8 cellular contexts compared by ENCODE assay signal in genomic region chr3:120448707-120449650, GRCh38. TPM values are rescaled to one million over a fixed set of nuclear protein-coding genes. Genes with fewer than 3 reads are reported as not detected.
A peak's percentile ranks its signal among the peaks of the same experiment; 100 is the strongest.
DNase-seq lines count a peak whose midpoint lies in the region; ATAC-seq and TF ChIP-seq lines count a peak whose summit lies in the region.

No MANE protein-coding gene starts in this region.

- no peak overlapping the region for H4K8ac ChIP-seq in neuronal stem cell (ENCODE audit: low read depth, low read length)

- no peak overlapping the region for H2BK120ac ChIP-seq in neuronal stem cell (ENCODE audit: low read depth, low read length)

- no peak overlapping the region for H3K27ac Mint-ChIP-seq in activated CD4-positive, alpha-beta T cell treated with anti-CD3 and anti-CD28 coated beads for 36 hours
- no peak overlapping the region for H3K27ac Mint-ChIP-seq in activated CD4-positive, alpha-beta T cell treated with anti-CD3 and anti-CD28 coated beads, Interleukin-2, amount 10 ng/mL, durations not matched to agents 7 days and 5 days

- no peaks in the 10 kb centered on the region for H3K36me3 Mint-ChIP-seq in activated CD4-positive, alpha-beta T cell treated with anti-CD3 and anti-CD28 coated beads for 36 hours (ENCODE audit: low read depth)
- peaks cover 1% of the 10 kb centered on the region for H3K36me3 Mint-ChIP-seq in activated CD4-positive, alpha-beta T cell treated with anti-CD3 and anti-CD28 coated beads, Interleukin-2, amount 10 ng/mL, durations not matched to agents 7 days and 5 days (ENCODE audit: low read depth)

- H3K9ac ChIP-seq in BLaER1 = no peak overlapping the region
- no peak overlapping the region for H3K9ac ChIP-seq in neuronal stem cell (ENCODE audit: low read depth, low read length, poor library complexity)

- H3K4me3 ChIP-seq in BLaER1 (peak overlapping the region; percentile 92; the same call in 1 of the 2 replicates), SJCRH30 (peak overlapping the region; percentile 93), fibroblast of the aortic adventitia (ENCODE audit: low read depth, low read length) (peak overlapping the region; percentile 85), neuronal stem cell (ENCODE audit: low read length in 2 of 2) (peak overlapping the region; percentile 21 to 66)

- no peak overlapping the region for H2AK5ac ChIP-seq in neuronal stem cell (ENCODE audit: low read depth, low read length)

- H3K27ac ChIP-seq in BLaER1 (no peak overlapping the region), SJCRH30 (peak overlapping the region; percentile 52; the same call in 1 of the 2 replicates), neuronal stem cell (replicated peaks; ENCODE audit: low read length) (no peak overlapping the region)

- no peak overlapping the region for H3K18ac ChIP-seq in neuronal stem cell (ENCODE audit: low read length)

- CTCF ChIA-PET in activated CD4-positive, alpha-beta T cell treated with anti-CD3 and anti-CD28 coated beads for 36 hours (lab: Charles Lee) = interaction anchor here (1.5 kb wide), 1 partner anchor 31 kb away, joined by 4 read pairs; no protein-coding TSS in a partner anchor
- CTCF ChIA-PET in activated CD4-positive, alpha-beta T cell treated with anti-CD3 and anti-CD28 coated beads, Interleukin-2, amount 10 ng/mL, durations not matched to agents 7 days and 5 days (lab: Charles Lee) = no interaction called here

- H4K91ac ChIP-seq in neuronal stem cell (ENCODE audit: low read depth, low read length, poor library complexity) = no peak overlapping the region

- no peak for ATAC-seq in activated CD4-positive, alpha-beta T cell treated with anti-CD3 and anti-CD28 coated beads for 36 hours

- peaks cover 5% of the 10 kb centered on the region for H3K4me1 Mint-ChIP-seq in activated CD4-positive, alpha-beta T cell treated with anti-CD3 and anti-CD28 coated beads for 36 hours
- H3K4me1 Mint-ChIP-seq in activated CD4-positive, alpha-beta T cell treated with anti-CD3 and anti-CD28 coated beads, Interleukin-2, amount 10 ng/mL, durations not matched to agents 7 days and 5 days = peaks cover 10% of the 10 kb centered on the region

- H3K36me3 ChIP-seq in BLaER1 (0 out of 2 replicates have a peak, but pooled peaks cover 3% of the 10 kb centered on the region), SJCRH30 (no peaks in the 10 kb centered on the region; the same call in 1 of the 2 replicates), neuronal stem cell (replicated peaks in 1 of 2; ENCODE audit: control insufficient read depth in 2 of 2, insufficient read depth in 2 of 2, low read length in 2 of 2) (peaks cover 3% of the 10 kb centered on the region in 2 donors)

- POLR2A ChIA-PET in activated CD4-positive, alpha-beta T cell treated with anti-CD3 and anti-CD28 coated beads for 36 hours (lab: Charles Lee) = no interaction called here
- POLR2A ChIA-PET in activated CD4-positive, alpha-beta T cell treated with anti-CD3 and anti-CD28 coated beads, Interleukin-2, amount 10 ng/mL, durations not matched to agents 7 days and 5 days (lab: Charles Lee) = no interaction called here

- no peak overlapping the region for H3K14ac ChIP-seq in neuronal stem cell (ENCODE audit: low read length)

- no peak overlapping the region for H2AFZ ChIP-seq in neuronal stem cell (ENCODE audit: low read length)

- H3K9me3 ChIP-seq in BLaER1 (no peaks in the 10 kb centered on the region), SJCRH30 (replicated peaks) (no peaks in the 10 kb centered on the region), neuronal stem cell (replicated peaks in 1 of 2; ENCODE audit: control insufficient read depth in 2 of 2, insufficient read depth in 1 of 2, low read depth in 1 of 2, low read length in 2 of 2) (no peaks in the 10 kb centered on the region)

- no peak overlapping the region for H3K23ac ChIP-seq in neuronal stem cell (ENCODE audit: low read depth, low read length, poor library complexity)

- intact Hi-C loops in activated CD4-positive, alpha-beta T cell treated with anti-CD3 and anti-CD28 coated beads for 36 hours (cut with DNase I, micrococcal nuclease) = no loop called here

- H2BK12ac ChIP-seq in neuronal stem cell (ENCODE audit: low read length) = no peak overlapping the region

- no peak overlapping the region for H3K4ac ChIP-seq in neuronal stem cell (ENCODE audit: low read length)

- H3K9me3 Mint-ChIP-seq in activated CD4-positive, alpha-beta T cell treated with anti-CD3 and anti-CD28 coated beads for 36 hours (ENCODE audit: low read depth) = no peaks in the 10 kb centered on the region
- H3K9me3 Mint-ChIP-seq in activated CD4-positive, alpha-beta T cell treated with anti-CD3 and anti-CD28 coated beads, Interleukin-2, amount 10 ng/mL, durations not matched to agents 7 days and 5 days = peaks cover 2% of the 10 kb centered on the region

- no CpG with 5 or more reads among the region's 8 CpGs for WGBS in neuronal stem cell (ENCODE audit: extremely low coverage in 2 of 2, insufficient read length in 2 of 2, insufficient replicate concordance in 1 of 2), 2 donors

- H4K20me1 ChIP-seq in BLaER1 = no peaks in the 10 kb centered on the region

- H3K27me3 ChIP-seq in BLaER1 = no peaks in the 10 kb centered on the region
- no peaks in the 10 kb centered on the region for H3K27me3 ChIP-seq in SJCRH30
- no peaks in the 10 kb centered on the region for H3K27me3 ChIP-seq in neuronal stem cell (ENCODE audit: control insufficient read depth in 3 of 3, insufficient read depth in 3 of 3, low read depth in 1 of 3, low read length in 3 of 3)

- H2BK15ac ChIP-seq in neuronal stem cell (ENCODE audit: low read length) = no peak overlapping the region

- H2BK5ac ChIP-seq in neuronal stem cell (ENCODE audit: low read length) = no peak overlapping the region

- H3K4me2 ChIP-seq in BLaER1 (peak overlapping the region; percentile 80), neuronal stem cell (ENCODE audit: insufficient read depth, low read length, poor library complexity, severe bottlenecking) (peak overlapping the region; percentile 43)

- DNase-seq in SJCRH30 (no peak), fibroblast of the aortic adventitia (ENCODE audit: low read depth) (peak; percentile 87), neuronal stem cell (ENCODE audit: low spot score) (no peak), NCI-H146 (lab: John Stamatoyannopoulos, UW) (no peak)
- no peak for DNase-seq in activated CD4-positive, alpha-beta T cell treated with anti-CD3 and anti-CD28 coated beads for 36 hours
- no peak for DNase-seq in activated CD4-positive, alpha-beta T cell treated with anti-CD3 and anti-CD28 coated beads, Interleukin-2, amount 10 ng/mL, durations not matched to agents 7 days and 5 days
- DNase-seq in activated CD4-positive, alpha-beta T cell treated with anti-CD3 and anti-CD28 coated beads for 4 hours = no peak

- peaks cover 4% of the 10 kb centered on the region for H3K79me1 ChIP-seq in neuronal stem cell (ENCODE audit: low read depth, low read length)

- H3K4me1 ChIP-seq in BLaER1 = peaks cover 17% of the 10 kb centered on the region
- peaks cover 8% of the 10 kb centered on the region for H3K4me1 ChIP-seq in SJCRH30
- peaks cover 16 to 20% of the 10 kb centered on the region in 2 donors for H3K4me1 ChIP-seq in neuronal stem cell (ENCODE audit: control insufficient read depth in 2 of 2, insufficient read depth in 1 of 2, low read depth in 1 of 2, low read length in 2 of 2)

- H3K4me3 Mint-ChIP-seq in activated CD4-positive, alpha-beta T cell treated with anti-CD3 and anti-CD28 coated beads for 36 hours = no peak overlapping the region
- H3K4me3 Mint-ChIP-seq in activated CD4-positive, alpha-beta T cell treated with anti-CD3 and anti-CD28 coated beads, Interleukin-2, amount 10 ng/mL, durations not matched to agents 7 days and 5 days = no peak overlapping the region

- TF ChIP-seq CTCF in fibroblast of the aortic adventitia (IDR thresholded peaks at IDR 0.05; ENCODE audit: insufficient read depth, low read length) = no peak

- H3K27me3 Mint-ChIP-seq in activated CD4-positive, alpha-beta T cell treated with anti-CD3 and anti-CD28 coated beads for 36 hours = peaks cover 42% of the 10 kb centered on the region
- peaks cover 66% of the 10 kb centered on the region for H3K27me3 Mint-ChIP-seq in activated CD4-positive, alpha-beta T cell treated with anti-CD3 and anti-CD28 coated beads, Interleukin-2, amount 10 ng/mL, durations not matched to agents 7 days and 5 days

RNA-seq across cellular contexts. Expression of gene FSTL1, which starts 1.8 kb away (rescaled TPM):
- 148 and 164 TPM in 2 replicates for total RNA-seq in SJCRH30 (2014; rRNA removed; shearing (Covaris generic))
- total RNA-seq in fibroblast of the aortic adventitia (ENCODE audit: low replicate concordance) = 765 and 870 TPM in 2 replicates
- 246 TPM for polyA plus RNA-seq in neuronal stem cell (2013, experiment 1 of 2)
- 254 TPM for polyA plus RNA-seq in neuronal stem cell (2013, experiment 2 of 2)
- total RNA-seq in activated CD4-positive, alpha-beta T cell treated with anti-CD3 and anti-CD28 coated beads for 36 hours = under 1 TPM; 0.66 to 0.83 TPM
- total RNA-seq in activated CD4-positive, alpha-beta T cell treated with anti-CD3 and anti-CD28 coated beads, Interleukin-2, amount 10 ng/mL, durations not matched to agents 7 days and 5 days = under 1 TPM; 0.35 to 0.37 TPM

Comparison
In these comparisons a context has a peak if more than half of its experiments do, and no peak if none do; other contexts are left out.
1. RNA of gene FSTL1, which starts 1.8 kb away (total RNA-seq): 765 to 870 TPM in fibroblast of the aortic adventitia and 148 to 164 TPM in SJCRH30; 0.66 to 0.83 TPM in activated CD4-positive, alpha-beta T cell treated with anti-CD3 and anti-CD28 coated beads for 36 hours and 0.35 to 0.37 TPM in activated CD4-positive, alpha-beta T cell treated with anti-CD3 and anti-CD28 coated beads, Interleukin-2, amount 10 ng/mL, durations not matched to agents 7 days and 5 days; every median in the first group is over 10 times any median in the second.
2. Peak in every context shown above with its lines, with median percentiles within 50 percentile points of each other: H3K4me3 ChIP-seq.